14 cellular contexts compared by ENCODE assay signal in the genomic region with DNA sequence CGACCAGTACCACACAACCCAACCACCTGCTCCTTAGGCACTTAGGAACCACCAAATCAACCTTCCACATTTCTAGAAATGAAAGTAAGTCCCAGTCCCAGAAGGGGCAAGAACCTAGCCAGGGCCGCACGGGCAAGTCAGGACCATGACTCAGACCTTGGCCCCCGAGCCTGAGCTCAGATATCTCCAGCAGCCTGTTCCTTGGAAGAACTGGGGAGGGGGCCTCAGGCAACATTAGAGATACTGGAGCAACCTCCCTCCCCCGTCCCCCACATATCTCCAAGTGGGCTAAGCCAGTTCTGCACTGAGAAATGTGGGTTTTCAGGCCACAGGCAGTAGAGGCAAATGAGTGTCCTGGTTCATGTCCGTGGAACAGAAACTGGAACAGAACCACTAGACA. TPM values are rescaled to one million over a fixed set of nuclear protein-coding genes. Genes with fewer than 3 reads are reported as not detected.
DNase-seq lines count a peak whose midpoint lies in the region; ATAC-seq, FAIRE-seq and TF ChIP-seq lines count a peak whose summit lies in the region.
"Had no signal": no experiment of that assay in that cellular context is flagged by ENCODE, and none has a peak within 500 bp of the region (broad histone marks: within the 10 kb centered on the region; RNA-seq: fewer than 3 reads in every experiment).

No MANE protein-coding gene starts in this region.

- H3K27ac ChIP-seq in right cardiac atrium (ENCODE audit: low read length) (no peak overlapping the region), right atrium auricular region (no peak overlapping the region), WERI-Rb-1 (peak overlapping the region; percentile 86), suprapubic skin (no peak overlapping the region)

- TF ChIP-seq POLR2A in suprapubic skin (IDR thresholded peaks at IDR 0.05) (no peak), GM12892 (IDR thresholded peaks at IDR 0.05; ENCODE audit: low read depth, low read length) (no peak)

- intact Hi-C loops in right cardiac atrium (cut with DNase I): no loop called here

- no peak for FAIRE-seq in GM12892 (lab: Jason Lieb, UNC)

- peaks cover 77 to 83% of the 10 kb centered on the region in 2 donors for H3K4me1 Mint-ChIP-seq in immature natural killer cell

- H3K4me1 ChIP-seq in right cardiac atrium (ENCODE audit: control insufficient read depth, insufficient read depth, low read length) (peaks cover 6% of the 10 kb centered on the region), right atrium auricular region (peaks cover 0 to 45% of the 10 kb centered on the region in 2 donors), suprapubic skin (peaks cover 27% of the 10 kb centered on the region)

- WGBS in right cardiac atrium: 77% methylated on average over 6 of the region's 6 CpGs
- WGBS in suprapubic skin: 59% methylated on average over 6 of the region's 6 CpGs

- DNase-seq in right cardiac atrium (peak in 2 of 3 donors; percentile 61 to 64), right atrium auricular region (ENCODE audit: low spot score) (no peak), WERI-Rb-1 (no peak), immature natural killer cell (no peak), suprapubic skin (ENCODE audit: low spot score in 2 of 2) (no peak), GM12892 (ENCODE audit: insufficient read length) (no peak), C1 segment of cervical spinal cord (lab: John Stamatoyannopoulos, UW) (no peak), NCI-H82 (lab: John Stamatoyannopoulos, UW) (no peak)
- DNase-seq: KG1, NCI-H526 treated with DMSO at 0.1 percent for 48 hours, occipital lobe, T1000 had no signal

- H3K9me3 Mint-ChIP-seq in immature natural killer cell: no peaks in the 10 kb centered on the region

- peak overlapping the region; percentile 67 to 74 (median 73) for H3K4me3 Mint-ChIP-seq in immature natural killer cell

- TF ChIP-seq CTCF in right atrium auricular region (IDR thresholded peaks at IDR 0.05) (no peak), WERI-Rb-1 (IDR thresholded peaks at IDR 0.05; ENCODE audit: low read depth, low read length) (no peak), suprapubic skin (IDR thresholded peaks at IDR 0.05) (no peak)

- H3K27me3 ChIP-seq in right cardiac atrium (ENCODE audit: control insufficient read depth, insufficient read depth) (no peaks in the 10 kb centered on the region), right atrium auricular region (no peaks in the 10 kb centered on the region), WERI-Rb-1 (ENCODE audit: insufficient read depth, low read depth, severe bottlenecking) (no peaks in the 10 kb centered on the region), suprapubic skin (no peaks in the 10 kb centered on the region)
- H3K27me3 ChIP-seq: esophagus muscularis mucosa, tibial nerve had no signal

- H3K4me3 ChIP-seq in right cardiac atrium (ENCODE audit: low read length): no peak overlapping the region
- H3K4me3 ChIP-seq in right atrium auricular region: no peak overlapping the region
- no peak overlapping the region for H3K4me3 ChIP-seq in WERI-Rb-1 (ENCODE audit: low read depth, low read length)
- no peak overlapping the region for H3K4me3 ChIP-seq in suprapubic skin
- H3K4me3 ChIP-seq: esophagus muscularis mucosa, tibial nerve had no signal

- H3K36me3 Mint-ChIP-seq in immature natural killer cell: peaks cover 0 to 11% (median 0%) of the 10 kb centered on the region in 3 donors

- H3K9me3 ChIP-seq in right cardiac atrium (ENCODE audit: control insufficient read depth, low read length) (no peaks in the 10 kb centered on the region), right atrium auricular region (no peaks in the 10 kb centered on the region), WERI-Rb-1 (ENCODE audit: severe bottlenecking) (no peaks in the 10 kb centered on the region), suprapubic skin (no peaks in the 10 kb centered on the region)
- H3K9me3 ChIP-seq: esophagus muscularis mucosa, tibial nerve had no signal

- TF ChIP-seq EP300 in suprapubic skin (IDR thresholded peaks at IDR 0.05): no peak

- H3K27ac Mint-ChIP-seq in immature natural killer cell: peak overlapping the region; percentile 99 to 100 (median 100)

- no peak for ATAC-seq in right cardiac atrium

- H3K36me3 ChIP-seq in right atrium auricular region (no peaks in the 10 kb centered on the region), WERI-Rb-1 (no peaks in the 10 kb centered on the region), suprapubic skin (no peaks in the 10 kb centered on the region)
- H3K36me3 ChIP-seq: esophagus muscularis mucosa, tibial nerve had no signal

- peaks cover 7 to 17% (median 14%) of the 10 kb centered on the region in 3 donors for H3K27me3 Mint-ChIP-seq in immature natural killer cell (ENCODE audit: low read depth in 3 of 3)

RNA-seq across cellular contexts. Expression of a gene that starts 7.7 kb away (rescaled TPM):
- total RNA-seq in right cardiac atrium: 10 to 100 TPM; 51.8 to 62.5 (median 59.5) TPM
- polyA plus RNA-seq in right cardiac atrium: 41.2 TPM
- 10 to 100 TPM; 74.0 to 83.8 TPM for total RNA-seq in right atrium auricular region
- 10 to 100 TPM in 2 of 3 donors, 1 to 10 TPM in 1; 4.7 to 34.6 (median 16.4) TPM for polyA plus RNA-seq in immature natural killer cell
- 100 to 1,000 TPM in 1 of 4 donors, 10 to 100 TPM in 3; 53.8 to 126 (median 88.8) TPM for total RNA-seq in suprapubic skin
- 48.4 TPM for polyA plus RNA-seq in GM12892 (2012; ENCODE audit: missing spikeins)

RNA-seq across cellular contexts. Expression of a gene that starts 49.4 kb away (rescaled TPM):
- total RNA-seq in right cardiac atrium (100 to 1,000 TPM in 2 of 4 donors, 10 to 100 TPM in 2; 88.9 to 127 (median 106) TPM), right atrium auricular region (100 to 1,000 TPM in 1 of 2 donors, 10 to 100 TPM in 1; 77.0 to 112 TPM), suprapubic skin (10 to 100 TPM; 76.3 to 83.0 (median 79.4) TPM)
- polyA plus RNA-seq in right cardiac atrium (228 TPM), immature natural killer cell (10 to 100 TPM; 26.3 to 50.1 (median 35.6) TPM)
- polyA plus RNA-seq in GM12892 (2012; ENCODE audit: missing spikeins): 24.3 TPM

Comparison
In these comparisons a context has a peak if more than half of its experiments do, and no peak if none do; other contexts are left out.
1. DNase-seq: peak in right cardiac atrium (2 of 3); none in right atrium auricular region (single experiment), WERI-Rb-1 (single experiment), immature natural killer cell (0 of 3), suprapubic skin (0 of 2), GM12892 (single experiment), C1 segment of cervical spinal cord (0 of 14) and NCI-H82 (single experiment).